ENCODE assay signal across 29 cellular contexts in the genomic region with DNA sequence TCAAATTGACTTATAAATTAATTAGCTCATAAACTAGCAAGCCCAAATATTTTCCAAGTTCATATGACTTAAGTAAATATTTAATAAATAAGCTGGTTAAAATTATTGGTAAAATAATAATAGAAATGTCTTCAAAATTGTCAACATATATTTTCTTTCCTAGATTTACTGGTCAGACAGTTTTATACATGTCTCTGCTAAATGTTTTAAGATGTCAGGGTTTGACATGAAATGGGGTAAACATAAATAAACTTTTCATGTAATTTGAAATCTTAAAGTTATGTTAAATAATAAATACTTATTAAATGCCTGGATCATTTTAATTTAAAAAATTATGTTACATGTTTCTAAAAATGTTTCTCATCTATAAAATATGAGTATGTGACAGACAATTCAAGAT. TPM values are rescaled to one million over a fixed set of nuclear protein-coding genes. Genes with fewer than 3 reads are reported as not detected.
"Had no signal": no experiment of that assay in that cellular context is flagged by ENCODE, and none has a peak within 500 bp of the region (broad histone marks: within the 10 kb centered on the region; RNA-seq: fewer than 3 reads in every experiment).

No MANE protein-coding gene starts in this region.

- H3K27me3 Mint-ChIP-seq: activated CD8-positive, alpha-beta T cell treated with anti-CD3 and anti-CD28 coated beads for 36 hours; activated naive CD8-positive, alpha-beta T cell treated with anti-CD3 and anti-CD28 coated beads for 36 hours had no signal

- DNase-seq: activated CD4-positive, alpha-beta T cell treated with anti-CD3 and anti-CD28 coated beads, Interleukin-2, amount 10 ng/mL, durations not matched to agents 24 days and 14 days; activated CD4-positive, alpha-beta T cell treated with anti-CD3 and anti-CD28 coated beads, Interleukin-2, amount 50 U/mL, for 4 hours; activated CD8-positive, alpha-beta T cell treated with anti-CD3 and anti-CD28 coated beads for 36 hours; activated effector memory CD4-positive, alpha-beta T cell treated with anti-CD3 and anti-CD28 coated beads, Interleukin-2, amount 50 U/mL, for 16 hours; activated naive CD4-positive, alpha-beta T cell; activated naive CD4-positive, alpha-beta T cell treated with anti-CD3 and anti-CD28 coated beads, Interleukin-2, amount 50 U/mL, for 16 hours; activated naive CD8-positive, alpha-beta T cell treated with anti-CD3 and anti-CD28 coated beads for 36 hours; activated T-cell treated with anti-CD3 and anti-CD28 coated beads, Interleukin-2, amount 50 U/mL, for 1 hour; activated T-cell treated with anti-CD3 and anti-CD28 coated beads, Interleukin-2, amount 50 U/mL, for 72 hours; amniotic stem cell; aorta; brain microvascular endothelial cell; central memory CD4-positive, alpha-beta T cell; Karpas-422; NCI-H1048; NCI-H1105 treated with DMSO at 0.1 percent for 48 hours; NCI-H1436; NCI-H1694; NCI-H1930; NCI-H345; NCI-H524 treated with DMSO at 0.1 percent for 48 hours; NK-92 treated with Interleukin-12 subunit alpha and Interleukin-12 subunit beta, amount 100 ng/mL, for 24 hours; Right ventricle myocardium superior; SW 1271; T-helper 1 cell; T-helper 9 cell had no signal

- ATAC-seq: activated CD8-positive, alpha-beta T cell treated with anti-CD3 and anti-CD28 coated beads for 36 hours; activated T-cell treated with anti-CD3 and anti-CD28 coated beads, Interleukin-2, amount 50 U/mL, for 72 hours; activated T-helper 17 cell treated with anti-CD3 and anti-CD28 coated beads, Interleukin-2, amount 50 U/mL, for 72 hours had no signal

- H3K4me1 Mint-ChIP-seq: activated CD4-positive, alpha-beta T cell treated with anti-CD3 and anti-CD28 coated beads, Interleukin-2, amount 10 ng/mL, durations not matched to agents 24 days and 14 days; activated naive CD8-positive, alpha-beta T cell treated with anti-CD3 and anti-CD28 coated beads for 36 hours; activated T-helper 17 cell treated with anti-CD3 and anti-CD28 coated beads, Interleukin-2, amount 50 U/mL, for 72 hours had no signal

- H3K4me3 Mint-ChIP-seq: activated CD4-positive, alpha-beta T cell treated with anti-CD3 and anti-CD28 coated beads, Interleukin-2, amount 10 ng/mL, durations not matched to agents 24 days and 14 days; activated CD8-positive, alpha-beta T cell treated with anti-CD3 and anti-CD28 coated beads for 36 hours; activated naive CD8-positive, alpha-beta T cell treated with anti-CD3 and anti-CD28 coated beads for 36 hours; activated T-cell treated with anti-CD3 and anti-CD28 coated beads, Interleukin-2, amount 50 U/mL, for 72 hours; activated T-helper 17 cell treated with anti-CD3 and anti-CD28 coated beads, Interleukin-2, amount 50 U/mL, for 72 hours had no signal

- H3K36me3 ChIP-seq: brain microvascular endothelial cell had no signal

- H3K27ac Mint-ChIP-seq: activated CD4-positive, alpha-beta T cell treated with anti-CD3 and anti-CD28 coated beads, Interleukin-2, amount 10 ng/mL, durations not matched to agents 24 days and 14 days; activated CD8-positive, alpha-beta T cell treated with anti-CD3 and anti-CD28 coated beads for 36 hours; activated naive CD8-positive, alpha-beta T cell treated with anti-CD3 and anti-CD28 coated beads for 36 hours; activated T-cell treated with anti-CD3 and anti-CD28 coated beads, Interleukin-2, amount 50 U/mL, for 72 hours; activated T-helper 17 cell treated with anti-CD3 and anti-CD28 coated beads, Interleukin-2, amount 50 U/mL, for 72 hours had no signal

- H3K27me3 ChIP-seq: brain microvascular endothelial cell had no signal

RNA-seq across cellular contexts. Expression of a gene that starts 18.3 kb away (rescaled TPM):
- total RNA-seq: MCF 10A, NCI-H460 had no signal
